Comparison of ENCODE assay signal across 9 cellular contexts in the genomic region with DNA sequence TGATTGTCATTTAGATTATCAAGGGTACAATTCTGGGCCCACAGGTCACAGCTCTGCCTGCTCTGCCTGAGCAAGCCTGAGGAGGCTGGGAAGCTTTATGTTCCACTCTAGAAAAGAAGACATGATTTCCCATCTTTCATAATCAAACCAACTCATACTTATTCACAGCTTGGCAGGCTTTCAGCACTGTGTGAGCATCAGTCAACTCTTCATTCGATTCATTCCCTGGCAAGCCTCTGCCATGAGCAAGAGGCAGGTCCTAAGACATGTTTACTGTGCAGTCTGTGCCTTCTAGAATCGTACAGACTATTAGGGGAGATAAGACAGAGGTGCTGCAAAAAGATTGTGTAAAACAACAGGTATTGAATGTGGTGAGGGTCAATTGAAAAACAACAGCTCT. TPM values are rescaled to one million over a fixed set of nuclear protein-coding genes. Genes with fewer than 3 reads are reported as not detected.
DNase-seq lines count a peak whose midpoint lies in the region; ATAC-seq and TF ChIP-seq lines count a peak whose summit lies in the region.
"Had no signal": no experiment of that assay in that cellular context is flagged by ENCODE, and none has a peak within 500 bp of the region (broad histone marks: within the 10 kb centered on the region; RNA-seq: fewer than 3 reads in every experiment).

No MANE protein-coding gene starts in this region.

- H3K27me3 ChIP-seq in Panc1 (ENCODE audit: control insufficient read depth, insufficient read depth, low read length) (peaks cover 2% of the 10 kb centered on the region), psoas muscle (ENCODE audit: insufficient read depth in 3 of 3, low read length in 2 of 3) (no peaks in the 10 kb centered on the region)
- H3K27me3 ChIP-seq: body of pancreas had no signal

- POLR2A ChIA-PET in Panc1 (lab: Charles Lee) = no interaction called here

- WGBS in psoas muscle, 3 donors = 23 to 40% (median 37%) methylated on average over 2 of the region's 2 CpGs

- H3K36me3 ChIP-seq in Panc1 (ENCODE audit: control insufficient read depth, insufficient read depth, low read length) (no peaks in the 10 kb centered on the region), psoas muscle (ENCODE audit: insufficient read depth in 1 of 2, low read depth in 1 of 2) (no peaks in the 10 kb centered on the region)

- in situ Hi-C loops in Panc1 (cut with HindIII; ENCODE audit: low pct_unique_long_range_greater_than_20kb, low sequenced_read_pairs) = no loop called here

- H3K27ac ChIP-seq in Panc1 (ENCODE audit: low read length) (no peak overlapping the region), epithelial cell of prostate (peak overlapping the region; percentile 95), psoas muscle (peak overlapping the region; percentile 32)

- no TSS peak for BruUV-seq in Panc1 (replicated peaks; lab: Mats Ljungman, UMichigan)

- CTCF ChIA-PET in Panc1 (lab: Charles Lee) = interaction anchor here (1.0 to 1.7 kb wide), 3 partner anchors 23 to 156 kb away, joined by 3 to 8 read pairs (median 5); no protein-coding TSS in a partner anchor

- TF ChIP-seq CTCF in Panc1 (IDR thresholded peaks at IDR 0.05) (no peak), psoas muscle (IDR thresholded peaks at IDR 0.05) (no peak)

- ATAC-seq in Panc1 (0 out of 2 replicates have a peak, but pooled peaks have one; percentile 33), psoas muscle (peak in 2 of 4 donors; percentile 42 to 46), HG03460 (IDR thresholded peaks at IDR 0.05; ENCODE audit: unreplicated experiment) (no peak), HG03565 (IDR thresholded peaks at IDR 0.05; ENCODE audit: unreplicated experiment) (no peak)

- DNase-seq in EH (ENCODE audit: low read depth) (peak; percentile 90), Panc1 (ENCODE audit: low read depth, low spot score) (no peak), epithelial cell of prostate (ENCODE audit: low read depth, low spot score) (peak; percentile 82), psoas muscle (peak in 1 of 2 donors; percentile 21), NCI-H1092 treated with DMSO at 0.1 percent for 48 hours (lab: John Stamatoyannopoulos, UW) (no peak), NCI-H82 treated with DMSO at 0.1 percent for 48 hours (lab: John Stamatoyannopoulos, UW; ENCODE audit: unreplicated experiment) (no peak)

- no peak overlapping the region for H3K4me3 ChIP-seq in Panc1 (ENCODE audit: low read depth in 2 of 2, low read length in 2 of 2)
- H3K4me3 ChIP-seq in psoas muscle = no peak overlapping the region
- H3K4me3 ChIP-seq: body of pancreas had no signal

- intact Hi-C loops in Panc1 (cut with micrococcal nuclease; ENCODE audit: unreplicated experiment) = loop anchor here (2.0 to 10.0 kb wide), 2 partner anchors 156 to 1026 kb away; no protein-coding TSS in a partner anchor
- intact Hi-C loops in psoas muscle (cut with DNase I) = no loop called here

- H3K4me1 ChIP-seq in Panc1 (ENCODE audit: control insufficient read depth, insufficient read depth, low read length) (no peaks in the 10 kb centered on the region; the same call in 1 of the 2 replicates), psoas muscle (peaks cover 4% of the 10 kb centered on the region)

- H3K9me3 ChIP-seq in Panc1 (ENCODE audit: control insufficient read depth, insufficient read depth, low read depth, low read length) (no peaks in the 10 kb centered on the region), psoas muscle (no peaks in the 10 kb centered on the region)
- H3K9me3 ChIP-seq: body of pancreas had no signal

RNA-seq across cellular contexts. Expression of a gene that starts 24.5 kb away (rescaled TPM):
- total RNA-seq in Panc1 (2021; ENCODE audit: unreplicated experiment) = 145 TPM
- polyA plus RNA-seq in Panc1 (2012; ENCODE audit: insufficient read length) = 95.3 TPM
- total RNA-seq in psoas muscle = 1 to 10 TPM; 4.3 to 7.6 (median 6.4) TPM
- 1 to 10 TPM; 1.3 to 2.2 (median 1.8) TPM for polyA plus RNA-seq in psoas muscle

Comparison
In these comparisons a context has a peak if more than half of its experiments do, and no peak if none do; other contexts are left out.
1. DNase-seq: peak in EH (single experiment) and epithelial cell of prostate (single experiment); none in Panc1 (single experiment), NCI-H1092 treated with DMSO at 0.1 percent for 48 hours (single experiment) and NCI-H82 treated with DMSO at 0.1 percent for 48 hours (single experiment).
2. RNA of a gene that starts 24.5 kb away (total RNA-seq): 145 TPM in Panc1 (single experiment); 4.3 to 7.6 TPM in psoas muscle; every median in the first group is over 10 times any median in the second.